Comparison of ENCODE assay signal across 18 cellular contexts in the genomic region with DNA sequence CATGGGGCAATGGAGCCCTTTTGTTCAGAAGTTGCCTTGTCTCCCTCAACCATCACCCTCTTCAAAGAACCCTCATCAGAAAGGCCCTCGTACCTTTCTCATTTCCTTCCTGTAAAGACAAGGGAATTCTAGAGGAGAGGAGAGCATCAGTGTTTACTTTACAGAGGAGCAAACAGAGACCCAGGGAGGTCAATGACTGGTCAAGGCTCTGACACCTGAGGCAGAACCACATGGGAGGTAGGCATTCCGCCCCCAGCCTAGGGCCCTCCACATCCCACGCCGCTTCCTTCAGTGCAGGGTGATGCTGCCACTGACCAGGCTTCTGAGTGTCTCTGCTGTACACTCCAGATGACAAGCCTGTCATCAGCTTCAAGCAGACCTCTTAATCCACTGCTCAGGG.
"Had no signal": no experiment of that assay in that cellular context is flagged by ENCODE, and none has a peak within 500 bp of the region (broad histone marks: within the 10 kb centered on the region; RNA-seq: fewer than 3 reads in every experiment).

No MANE protein-coding gene starts in this region.

- H3K4me3 ChIP-seq: ascending aorta, coronary artery, tibial artery had no signal

- H3K9me3 ChIP-seq: ascending aorta, tibial artery had no signal

- ATAC-seq: activated T-cell treated with anti-CD3 and anti-CD28 coated beads, Interleukin-2, amount 50 U/mL, for 72 hours; left ventricle myocardium superior had no signal

- H3K4me1 ChIP-seq: tibial artery had no signal

- H3K27me3 ChIP-seq: ascending aorta, tibial artery had no signal

- DNase-seq: activated CD4-positive, alpha-beta T cell treated with anti-CD3 and anti-CD28 coated beads, Interleukin-2, amount 50 U/mL, for 4 hours; activated effector memory CD4-positive, alpha-beta T cell treated with anti-CD3 and anti-CD28 coated beads, Interleukin-2, amount 50 U/mL, for 16 hours; activated T-cell treated with anti-CD3 and anti-CD28 coated beads, Interleukin-2, amount 50 U/mL, for 72 hours; foreskin melanocyte; head of caudate nucleus; kidney; left ventricle myocardium superior; nucleus accumbens; retina; stimulated activated CD4-positive, alpha-beta T cell treated with anti-CD3 and anti-CD28 coated beads, Interleukin-12 subunit alpha, Interleukin-12 subunit beta, amount 100 ng/mL, for 4 hours; stimulated activated CD4-positive, alpha-beta T cell treated with anti-CD3 and anti-CD28 coated beads, Interleukin-1b, Interleukin-23, amount 100 ng/mL, for 48 hours; stimulated activated CD8-positive, alpha-beta memory T cell treated with anti-CD3 and anti-CD28 coated beads, Interleukin-4, amount 100 ng/mL, for 48 hours; stimulated activated naive CD4-positive, alpha-beta T cell; T-helper 2 cell; tibial artery; WERI-Rb-1 had no signal

- H3K36me3 ChIP-seq: ascending aorta, tibial artery, WERI-Rb-1 had no signal

- H3K27ac ChIP-seq: ascending aorta, coronary artery, tibial artery, WERI-Rb-1 had no signal
